8 cellular contexts compared by ENCODE assay signal in genomic region chr3:171376125-171376947, GRCh38.
DNase-seq lines count a peak whose midpoint lies in the region; ATAC-seq and TF ChIP-seq lines count a peak whose summit lies in the region.
"Had no signal": no experiment of that assay in that cellular context is flagged by ENCODE, and none has a peak within 500 bp of the region (broad histone marks: within the 10 kb centered on the region; RNA-seq: fewer than 3 reads in every experiment).

No MANE protein-coding gene starts in this region.

- peak; percentile 33 for ATAC-seq in HG02885 (IDR thresholded peaks at IDR 0.05; ENCODE audit: poor library complexity, unreplicated experiment)
- no peak for ATAC-seq in PC-3
- no peak for ATAC-seq in GM19452 (IDR thresholded peaks at IDR 0.05; ENCODE audit: unreplicated experiment)

- no peaks in the 10 kb centered on the region for H3K79me2 ChIP-seq in PC-3 (ENCODE audit: low read length)

- H3K9me3 Mint-ChIP-seq in CD4-positive, alpha-beta memory T cell: no peaks in the 10 kb centered on the region
- H3K9me3 Mint-ChIP-seq: activated B cell treated with CpG ODN at 0.5 μM for 24 hours had no signal

- peaks cover 28 to 44% (median 36%) of the 10 kb centered on the region in 4 donors for H3K4me1 Mint-ChIP-seq in CD4-positive, alpha-beta memory T cell
- H3K4me1 Mint-ChIP-seq: activated B cell treated with CpG ODN at 0.5 μM for 24 hours had no signal

- peaks cover 7% of the 10 kb centered on the region for H3F3A ChIP-seq in PC-3 (ENCODE audit: low read length, unreplicated experiment)

- peak overlapping the region in 2 of 8 donors; percentile 21 to 35 for H3K4me3 Mint-ChIP-seq in CD4-positive, alpha-beta memory T cell
- H3K4me3 Mint-ChIP-seq: activated B cell treated with CpG ODN at 0.5 μM for 24 hours had no signal

- intact Hi-C loops in PC-3 (cut with micrococcal nuclease): no loop called here
- intact Hi-C loops in CD4-positive, alpha-beta memory T cell (cut with micrococcal nuclease): no loop called here

- peak overlapping the region in 2 of 7 donors; percentile 36 to 44 for H3K27ac Mint-ChIP-seq in CD4-positive, alpha-beta memory T cell
- H3K27ac Mint-ChIP-seq: activated B cell treated with CpG ODN at 0.5 μM for 24 hours had no signal

- no peak overlapping the region for H3K4me2 ChIP-seq in PC-3 (ENCODE audit: low read length)

- no peaks in the 10 kb centered on the region for H3K9me2 ChIP-seq in PC-3 (replicated peaks; ENCODE audit: low read length)

- no peak overlapping the region for H2AFZ ChIP-seq in PC-3 (ENCODE audit: low read length)

- CTCF ChIA-PET in PC-3 (lab: Charles Lee): no interaction called here
- CTCF ChIA-PET in CD4-positive, alpha-beta memory T cell (lab: Charles Lee; ENCODE audit: partially characterized antibody): interaction anchor here (1.1 kb wide), 1 partner anchor 12 kb away, joined by 3 read pairs; no protein-coding TSS in a partner anchor

- H3K9me3 ChIP-seq in PC-3 (ENCODE audit: low read length): no peaks in the 10 kb centered on the region
- no peaks in the 10 kb centered on the region for H3K9me3 ChIP-seq in CD4-positive, alpha-beta memory T cell (ENCODE audit: control insufficient read depth in 1 of 2, low read length in 2 of 2)

- H3K27me3 Mint-ChIP-seq in CD4-positive, alpha-beta memory T cell: no peaks in the 10 kb centered on the region
- H3K27me3 Mint-ChIP-seq: activated B cell treated with CpG ODN at 0.5 μM for 24 hours had no signal

- H3K4me3 ChIP-seq in fibroblast of villous mesenchyme (ENCODE audit: low read depth, low read length) (no peak overlapping the region), PC-3 (ENCODE audit: low read length) (no peak overlapping the region)
- no peak overlapping the region for H3K4me3 ChIP-seq in CD4-positive, alpha-beta memory T cell (ENCODE audit: low read length in 2 of 2)

- TF ChIP-seq CTCF in fibroblast of villous mesenchyme (IDR thresholded peaks at IDR 0.05; ENCODE audit: insufficient read depth, low read depth, low read length): no peak
- no peak for TF ChIP-seq CTCF in PC-3 (conservative IDR thresholded peaks at IDR 0.05; ENCODE audit: low read depth, low read length)

- H3K27ac ChIP-seq in PC-3 (ENCODE audit: low read length): no peak overlapping the region
- no peak overlapping the region for H3K27ac ChIP-seq in CD4-positive, alpha-beta memory T cell (ENCODE audit: low read depth, low read length)

- no peaks in the 10 kb centered on the region for H3K36me3 ChIP-seq in PC-3 (ENCODE audit: low read depth, low read length)
- no peaks in the 10 kb centered on the region for H3K36me3 ChIP-seq in CD4-positive, alpha-beta memory T cell (ENCODE audit: insufficient read depth, low read length)

- H3K9ac ChIP-seq in PC-3 (ENCODE audit: low read length): no peak overlapping the region

- POLR2A ChIA-PET in PC-3 (lab: Charles Lee; ENCODE audit: unreplicated experiment): no interaction called here
- POLR2A ChIA-PET in CD4-positive, alpha-beta memory T cell (lab: Charles Lee; ENCODE audit: partially characterized antibody): no interaction called here

- no peaks in the 10 kb centered on the region for H3K27me3 ChIP-seq in PC-3 (ENCODE audit: low read length)
- H3K27me3 ChIP-seq in CD4-positive, alpha-beta memory T cell (ENCODE audit: insufficient read depth, low read length): no peaks in the 10 kb centered on the region

- H3K4me1 ChIP-seq in PC-3 (ENCODE audit: insufficient read depth, low read length): peaks cover 23% of the 10 kb centered on the region
- peaks cover 66% of the 10 kb centered on the region for H3K4me1 ChIP-seq in CD4-positive, alpha-beta memory T cell (ENCODE audit: insufficient read depth, low read length)

- H3K36me3 Mint-ChIP-seq in CD4-positive, alpha-beta memory T cell: no peaks in the 10 kb centered on the region

- DNase-seq in SKM-1 (lab: John Stamatoyannopoulos, UW; ENCODE audit: unreplicated experiment) (peak; percentile 92), fibroblast of villous mesenchyme (ENCODE audit: low read depth) (peak; percentile 73), putamen (ENCODE audit: low spot score) (peak; percentile 38), PC-3 (no peak)
- DNase-seq in CD4-positive, alpha-beta memory T cell: no peak
- DNase-seq: activated B cell treated with CpG ODN at 0.5 μM for 24 hours had no signal

- no peaks in the 10 kb centered on the region for H4K20me1 ChIP-seq in PC-3 (ENCODE audit: low read length)

- no TSS peak for BruUV-seq in PC-3 (replicated peaks; lab: Mats Ljungman, UMichigan)

Comparison
In these comparisons a context has a peak if more than half of its experiments do, and no peak if none do; other contexts are left out.
1. DNase-seq: peak in SKM-1 (single experiment), fibroblast of villous mesenchyme (single experiment) and putamen (single experiment); none in PC-3 (single experiment) and CD4-positive, alpha-beta memory T cell (0 of 5).